Comparison of ENCODE assay signal across 21 cellular contexts in the genomic region with DNA sequence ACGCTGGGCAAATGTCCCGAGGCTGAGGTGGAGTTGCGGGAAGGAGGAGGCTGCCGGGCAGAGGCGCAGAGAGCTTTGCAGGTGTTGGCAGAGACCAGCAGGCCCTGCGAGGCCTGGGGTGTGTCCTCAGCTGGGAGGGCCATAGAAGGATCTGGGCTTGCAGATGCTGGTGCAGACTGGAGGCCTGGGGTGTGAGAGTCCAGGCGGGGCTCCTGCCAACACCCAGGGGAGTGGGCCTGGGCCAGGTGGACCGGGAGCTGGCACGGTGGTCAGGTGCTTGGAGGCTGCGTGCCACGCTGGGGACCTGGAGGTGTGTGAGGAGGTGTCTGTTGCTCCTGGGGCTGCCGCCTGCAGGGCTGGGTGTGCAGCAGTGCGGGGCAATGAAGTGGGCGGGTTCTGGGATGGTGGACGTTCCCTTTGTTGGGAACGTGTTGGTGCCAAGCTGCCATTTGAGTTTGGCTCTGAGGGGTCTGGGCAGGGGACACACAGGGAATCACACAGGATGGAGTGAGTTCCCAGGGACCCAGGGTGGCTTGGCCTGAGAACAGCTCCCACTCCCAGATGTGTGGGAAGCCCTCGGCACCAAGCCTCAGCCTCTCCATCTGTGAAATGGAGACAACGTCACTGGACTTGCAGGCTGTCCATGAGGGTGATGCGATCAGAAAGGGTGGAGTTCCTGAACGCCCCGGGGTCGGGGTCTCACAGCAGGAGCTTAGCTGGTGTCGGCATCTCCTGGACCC. TPM values are rescaled to one million over a fixed set of nuclear protein-coding genes. Genes with fewer than 3 reads are reported as not detected.
DNase-seq lines count a peak whose midpoint lies in the region; ATAC-seq and TF ChIP-seq lines count a peak whose summit lies in the region.
"Had no signal": no experiment of that assay in that cellular context is flagged by ENCODE, and none has a peak within 500 bp of the region (broad histone marks: within the 10 kb centered on the region; RNA-seq: fewer than 3 reads in every experiment).

No MANE protein-coding gene starts in this region.

- TF ChIP-seq CTCF in Calu3 (IDR thresholded peaks at IDR 0.05; ENCODE audit: unreplicated experiment) (no peak), transverse colon (IDR thresholded peaks at IDR 0.05) (no peak)

- H3K4me3 ChIP-seq in NT2/D1 (ENCODE audit: insufficient read length, low read depth) (no peak overlapping the region), right cardiac atrium (ENCODE audit: low read length) (no peak overlapping the region), trophoblast cell (ENCODE audit: low read depth, low read length) (no peak overlapping the region), transverse colon (no peak overlapping the region)
- H3K4me3 ChIP-seq: gastrocnemius medialis, GM23248, mucosa of descending colon, tibial nerve had no signal

- H3K4me2 ChIP-seq in trophoblast cell (ENCODE audit: low read length), result no peak overlapping the region

- peaks cover 27% of the 10 kb centered on the region for H3K79me1 ChIP-seq in trophoblast cell (ENCODE audit: low read length)

- no peak overlapping the region for H4K12ac ChIP-seq in trophoblast cell (ENCODE audit: low read depth, low read length)

- H3K4ac ChIP-seq in trophoblast cell (ENCODE audit: low read depth, low read length), result no peak overlapping the region

- H3K14ac ChIP-seq in trophoblast cell (ENCODE audit: low read length), result no peak overlapping the region

- H4K8ac ChIP-seq in trophoblast cell (ENCODE audit: low read depth, low read length), result no peak overlapping the region

- H3K27me3 Mint-ChIP-seq in Calu3 (ENCODE audit: unreplicated experiment) (no peaks in the 10 kb centered on the region), T-helper 17 cell (peaks cover 18% of the 10 kb centered on the region)
- H3K27me3 Mint-ChIP-seq: activated CD4-positive, alpha-beta T cell treated with anti-CD3 and anti-CD28 coated beads, Interleukin-2, amount 10 ng/mL, durations not matched to agents 7 days and 5 days; stimulated activated naive CD8-positive, alpha-beta T cell treated with anti-CD3 and anti-CD28 coated beads, Interleukin-15, Interleukin-2, amounts not matched to agents 100 ng/mL and 50 ng/mL, for 24 hours had no signal

- no peak overlapping the region for H2AFZ ChIP-seq in trophoblast cell (ENCODE audit: insufficient read depth, low read length, poor library complexity)
- H2AFZ ChIP-seq: GM23248 had no signal

- no peak overlapping the region for H3K18ac ChIP-seq in trophoblast cell (ENCODE audit: low read length)

- in situ Hi-C loops in transverse colon (cut with MboI; ENCODE audit: low pct_ligation_motif_present in 1 of 4, low pct_unique_long_range_greater_than_20kb in 1 of 4, low sequenced_read_pairs in 3 of 4), result no loop called here

- H3K9ac ChIP-seq in NT2/D1 (ENCODE audit: insufficient read length, low read depth) (peak overlapping the region; percentile 38), trophoblast cell (ENCODE audit: low read length) (no peak overlapping the region)
- H3K9ac ChIP-seq: GM23248 had no signal

- no peak overlapping the region for H2BK120ac ChIP-seq in trophoblast cell (ENCODE audit: insufficient read depth, low read length, poor library complexity)

- H3K36me3 Mint-ChIP-seq in Calu3 (ENCODE audit: insufficient read depth, unreplicated experiment) (peaks cover 17% of the 10 kb centered on the region), T-helper 17 cell (ENCODE audit: low read depth) (peaks cover 4% of the 10 kb centered on the region)
- H3K36me3 Mint-ChIP-seq: IgD-negative memory B cell had no signal

- H3K23ac ChIP-seq in trophoblast cell (ENCODE audit: low read length), result no peak overlapping the region

- peaks cover 63% of the 10 kb centered on the region for H3K4me1 ChIP-seq in NT2/D1 (ENCODE audit: insufficient read depth, insufficient read length)
- H3K4me1 ChIP-seq in right cardiac atrium (ENCODE audit: control insufficient read depth, insufficient read depth, low read length), result no peaks in the 10 kb centered on the region
- H3K4me1 ChIP-seq in trophoblast cell (ENCODE audit: control insufficient read depth in 1 of 2, insufficient read depth in 2 of 2, low read length in 2 of 2), result peaks cover 28 to 36% of the 10 kb centered on the region in 2 experiments
- H3K4me1 ChIP-seq in transverse colon, result peaks cover 0 to 24% (median 8%) of the 10 kb centered on the region in 4 donors
- H3K4me1 ChIP-seq: gastrocnemius medialis had no signal

- no peaks in the 10 kb centered on the region for H3K9me3 ChIP-seq in NT2/D1 (ENCODE audit: insufficient read depth, low read length)
- no peaks in the 10 kb centered on the region for H3K9me3 ChIP-seq in right cardiac atrium (ENCODE audit: control insufficient read depth, low read length)
- H3K9me3 ChIP-seq in trophoblast cell (ENCODE audit: insufficient read depth, low read depth, low read length), result peaks cover 2% of the 10 kb centered on the region
- H3K9me3 ChIP-seq in T-helper 17 cell (ENCODE audit: control insufficient read depth, low read length, poor library complexity, severe bottlenecking), result no peaks in the 10 kb centered on the region
- no peaks in the 10 kb centered on the region for H3K9me3 ChIP-seq in transverse colon
- H3K9me3 ChIP-seq: gastrocnemius medialis, mucosa of descending colon, neutrophil, tibial nerve had no signal

- H2BK5ac ChIP-seq in trophoblast cell (ENCODE audit: low read depth, low read length, poor library complexity), result no peak overlapping the region

- no TSS peak for BruUV-seq in Calu3 (replicated peaks; lab: Mats Ljungman, UMichigan)

- no peak for TF ChIP-seq POLR2A in transverse colon (IDR thresholded peaks at IDR 0.05)

- TF ChIP-seq EP300 in transverse colon (IDR thresholded peaks at IDR 0.05; ENCODE audit: low read depth), result no peak

- H3K9me3 Mint-ChIP-seq in Calu3 (ENCODE audit: low read depth, unreplicated experiment), result no peaks in the 10 kb centered on the region
- H3K9me3 Mint-ChIP-seq: activated CD4-positive, alpha-beta T cell treated with anti-CD3 and anti-CD28 coated beads, Interleukin-2, amount 10 ng/mL, durations not matched to agents 7 days and 5 days; IgD-negative memory B cell; stimulated activated naive CD8-positive, alpha-beta T cell treated with anti-CD3 and anti-CD28 coated beads, Interleukin-15, Interleukin-2, amounts not matched to agents 100 ng/mL and 50 ng/mL, for 24 hours had no signal

- peak overlapping the region; percentile 71 for H2AK5ac ChIP-seq in trophoblast cell (ENCODE audit: low read length)

- peak overlapping the region; percentile 40 for H2BK12ac ChIP-seq in trophoblast cell (ENCODE audit: low read length)

- H3K36me3 ChIP-seq in NT2/D1 (ENCODE audit: insufficient read depth, insufficient read length, low read length), result peaks cover 24% of the 10 kb centered on the region
- H3K36me3 ChIP-seq in trophoblast cell (ENCODE audit: control insufficient read depth in 1 of 2, insufficient read depth in 2 of 2, low read length in 2 of 2), result no peaks in the 10 kb centered on the region
- no peaks in the 10 kb centered on the region for H3K36me3 ChIP-seq in transverse colon
- H3K36me3 ChIP-seq: gastrocnemius medialis, neutrophil, tibial nerve had no signal

- no peak for DNase-seq in Calu3
- DNase-seq in NT2/D1 (ENCODE audit: low read depth, low spot score), result no peak
- peak; percentile 12 to 50 (median 36) for DNase-seq in right cardiac atrium
- DNase-seq in trophoblast cell, result no peak
- no peak for DNase-seq in NCI-H2107 treated with DMSO at 0.1 percent for 48 hours (lab: John Stamatoyannopoulos, UW; ENCODE audit: unreplicated experiment)
- DNase-seq in T-helper 17 cell, result no peak
- no peak for DNase-seq in transverse colon
- DNase-seq: activated CD4-positive, alpha-beta T cell treated with anti-CD3 and anti-CD28 coated beads, Interleukin-2, amount 10 ng/mL, durations not matched to agents 7 days and 5 days; activated gamma-delta T cell; central memory CD4-positive, alpha-beta T cell; gastrocnemius medialis; GM23248; MM.1S; NCI-H187; NCI-H226 had no signal

- H3K4me3 Mint-ChIP-seq in Calu3 (ENCODE audit: low read depth, unreplicated experiment), result no peak overlapping the region
- H3K4me3 Mint-ChIP-seq in T-helper 17 cell, result no peak overlapping the region
- H3K4me3 Mint-ChIP-seq: activated CD4-positive, alpha-beta T cell treated with anti-CD3 and anti-CD28 coated beads, Interleukin-2, amount 10 ng/mL, durations not matched to agents 7 days and 5 days; IgD-negative memory B cell; stimulated activated naive CD8-positive, alpha-beta T cell treated with anti-CD3 and anti-CD28 coated beads, Interleukin-15, Interleukin-2, amounts not matched to agents 100 ng/mL and 50 ng/mL, for 24 hours had no signal

- H4K91ac ChIP-seq in trophoblast cell (ENCODE audit: low read depth, low read length), result no peak overlapping the region

- H3K27ac ChIP-seq in right cardiac atrium (ENCODE audit: low read length) (no peak overlapping the region), trophoblast cell (ENCODE audit: low read depth, low read length) (no peak overlapping the region), transverse colon (no peak overlapping the region)
- H3K27ac ChIP-seq: gastrocnemius medialis, GM23248, neutrophil had no signal

- no peaks in the 10 kb centered on the region for H3K27me3 ChIP-seq in NT2/D1 (ENCODE audit: insufficient read depth, insufficient read length)
- H3K27me3 ChIP-seq in right cardiac atrium (ENCODE audit: control insufficient read depth, insufficient read depth), result no peaks in the 10 kb centered on the region
- H3K27me3 ChIP-seq in trophoblast cell (ENCODE audit: insufficient read depth, low read length), result no peaks in the 10 kb centered on the region
- H3K27me3 ChIP-seq in transverse colon, result no peaks in the 10 kb centered on the region
- H3K27me3 ChIP-seq: tibial nerve had no signal

- peaks cover 22% of the 10 kb centered on the region for H3K4me1 Mint-ChIP-seq in Calu3 (ENCODE audit: low read depth, unreplicated experiment)
- H3K4me1 Mint-ChIP-seq in T-helper 17 cell, result peaks cover 15% of the 10 kb centered on the region

- ATAC-seq in right cardiac atrium, result no peak
- no peak for ATAC-seq in HG03520 (IDR thresholded peaks at IDR 0.05; ENCODE audit: unreplicated experiment)
- no peak for ATAC-seq in T-helper 17 cell
- ATAC-seq: gastrocnemius medialis, mucosa of descending colon had no signal

- intact Hi-C loops in Calu3 (cut with micrococcal nuclease; ENCODE audit: unreplicated experiment) (no loop called here), right cardiac atrium (cut with DNase I) (no loop called here), transverse colon (cut with DNase I; ENCODE audit: low total_unique reads) (no loop called here)

- CTCF ChIA-PET in Calu3 (lab: Charles Lee), result no interaction called here

- H3K27ac Mint-ChIP-seq in Calu3 (ENCODE audit: unreplicated experiment) (peak overlapping the region; percentile 39), T-helper 17 cell (no peak overlapping the region)
- H3K27ac Mint-ChIP-seq: activated CD4-positive, alpha-beta T cell treated with anti-CD3 and anti-CD28 coated beads, Interleukin-2, amount 10 ng/mL, durations not matched to agents 7 days and 5 days; IgD-negative memory B cell; stimulated activated naive CD8-positive, alpha-beta T cell treated with anti-CD3 and anti-CD28 coated beads, Interleukin-15, Interleukin-2, amounts not matched to agents 100 ng/mL and 50 ng/mL, for 24 hours had no signal

- H3K79me2 ChIP-seq in trophoblast cell (ENCODE audit: control insufficient read depth, insufficient read depth, low read length, poor library complexity), result no peaks in the 10 kb centered on the region

- 91% methylated on average over 23 of the region's 23 CpGs for WGBS in right cardiac atrium
- no CpG with 5 or more reads among the region's 23 CpGs for WGBS in trophoblast cell (ENCODE audit: extremely low coverage, insufficient coverage, insufficient read length)
- 64% methylated on average over 21 of the region's 23 CpGs; no CpG with 5 or more reads in 1 of the 2 donors for WGBS in transverse colon (ENCODE audit: low coverage in 1 of 2), 2 donors

RNA-seq across cellular contexts. Expression of gene POFUT2, which starts 39.9 kb away (rescaled TPM):
- total RNA-seq in Calu3 (2022) (31.4 and 32.9 TPM in 2 replicates), right cardiac atrium (10 to 100 TPM; 16.0 to 20.3 (median 19.1) TPM), T-helper 17 cell (10 to 100 TPM; 48.5 to 66.4 TPM), transverse colon (10 to 100 TPM; 29.9 to 79.3 (median 33.3) TPM)
- polyA plus RNA-seq in right cardiac atrium, result 14.1 TPM
- 33.1 and 33.8 TPM in 2 replicates for polyA plus RNA-seq in trophoblast cell (2013)

Comparison
In these comparisons a context has a peak if more than half of its experiments do, and no peak if none do; other contexts are left out.
1. DNase-seq: peak in right cardiac atrium (3 of 3); none in Calu3 (single experiment), NT2/D1 (single experiment), trophoblast cell (0 of 2), NCI-H2107 treated with DMSO at 0.1 percent for 48 hours (single experiment), T-helper 17 cell (0 of 3) and transverse colon (single experiment).